ENCODE assay signal across 9 cellular contexts in genomic region chr2:219362524-219363164, GRCh38. TPM values are rescaled to one million over a fixed set of nuclear protein-coding genes. Genes with fewer than 3 reads are reported as not detected.
DNase-seq lines count a peak whose midpoint lies in the region; TF ChIP-seq lines count a peak whose summit lies in the region.
"Had no signal": no experiment of that assay in that cellular context is flagged by ENCODE, and none has a peak within 500 bp of the region (broad histone marks: within the 10 kb centered on the region; RNA-seq: fewer than 3 reads in every experiment).

No MANE protein-coding gene starts in this region.

- H3K4ac ChIP-seq in mesendoderm (ENCODE audit: low read depth, low read length), result no peak overlapping the region

- H3K36me3 ChIP-seq in mesendoderm (ENCODE audit: control insufficient read depth, insufficient read depth, low read length) (no peaks in the 10 kb centered on the region), HAP-1 (replicated peaks) (no peaks in the 10 kb centered on the region)

- DNase-seq in GM12865 (ENCODE audit: low read depth) (peak; percentile 76), GOT3 (lab: John Stamatoyannopoulos, UW) (peak; percentile 56), LHCN-M2 (ENCODE audit: low read depth) (peak; percentile 97), anterior cingulate cortex (lab: John Stamatoyannopoulos, UW) (peak in 31 of 58 donors; percentile 2 to 77 (median 32)), mesendoderm (peak; percentile 47), HAP-1 (ENCODE audit: low spot score in 2 of 2) (no peak), cerebellar cortex (ENCODE audit: low spot score) (no peak), OCI-M2 (lab: John Stamatoyannopoulos, UW; ENCODE audit: unreplicated experiment) (no peak)

- H3K56ac ChIP-seq in mesendoderm (ENCODE audit: low read length), result no peak overlapping the region

- no peak overlapping the region for H2AK5ac ChIP-seq in mesendoderm (ENCODE audit: low read length)

- WGBS in mesendoderm (ENCODE audit: extremely low coverage, insufficient coverage, low lambda C conversion rate), result no CpG with 5 or more reads among the region's 3 CpGs

- H3K27me3 ChIP-seq in mesendoderm (ENCODE audit: insufficient read depth, low read length, poor library complexity) (peaks cover 20% of the 10 kb centered on the region), HAP-1 (ENCODE audit: low read depth) (peaks cover 29% of the 10 kb centered on the region)

- no peak overlapping the region for H4K5ac ChIP-seq in mesendoderm (ENCODE audit: low read length)

- H3K23ac ChIP-seq in mesendoderm (ENCODE audit: low read length), result no peak overlapping the region

- H3K79me2 ChIP-seq in mesendoderm (ENCODE audit: control insufficient read depth, insufficient read depth, low read length), result no peaks in the 10 kb centered on the region

- H3K18ac ChIP-seq in mesendoderm (ENCODE audit: low read length), result no peak overlapping the region

- no peak overlapping the region for H3K27ac ChIP-seq in mesendoderm (ENCODE audit: low read depth, low read length)
- H3K27ac ChIP-seq: tibial nerve had no signal

- H3K4me1 ChIP-seq in mesendoderm (ENCODE audit: control insufficient read depth, low read depth, low read length), result no peaks in the 10 kb centered on the region
- H3K4me1 ChIP-seq in HAP-1, result no peaks in the 10 kb centered on the region

- no peak overlapping the region for H3K4me3 ChIP-seq in GM12865 (ENCODE audit: low read depth, low read length)
- H3K4me3 ChIP-seq in mesendoderm (ENCODE audit: low read length), result no peak overlapping the region
- H3K4me3 ChIP-seq in HAP-1, result no peak overlapping the region
- H3K4me3 ChIP-seq: tibial nerve had no signal

- no peak for TF ChIP-seq CTCF in GM12865 (IDR thresholded peaks at IDR 0.05; ENCODE audit: insufficient read depth, low read depth, low read length, missing control alignments)

- H3K9ac ChIP-seq in mesendoderm (ENCODE audit: low read length), result no peak overlapping the region

- no peak overlapping the region for H3K4me2 ChIP-seq in mesendoderm (ENCODE audit: low read length)

- no peak overlapping the region for H4K8ac ChIP-seq in mesendoderm (ENCODE audit: low read depth, low read length)

- no peak overlapping the region for H2BK5ac ChIP-seq in mesendoderm (ENCODE audit: low read length)

- in situ Hi-C loops in HAP-1 (cut with MboI; ENCODE audit: low sequenced_read_pairs), result no loop called here

- no peaks in the 10 kb centered on the region for H3K79me1 ChIP-seq in mesendoderm (ENCODE audit: low read length)

- no peak overlapping the region for H2BK15ac ChIP-seq in mesendoderm (replicated peaks; ENCODE audit: low read depth)

- no peaks in the 10 kb centered on the region for H3K9me3 ChIP-seq in HAP-1
- H3K9me3 ChIP-seq: tibial nerve had no signal

- no peak overlapping the region for H2BK120ac ChIP-seq in mesendoderm (ENCODE audit: low read depth, low read length)

RNA-seq across cellular contexts. Expression of gene DNPEP, which starts 25.1 kb away (rescaled TPM):
- total RNA-seq in LHCN-M2 (2014; rRNA removed), result 55.0 and 63.7 TPM in 2 replicates
- 74.0 TPM for polyA plus RNA-seq in LHCN-M2 (2012)
- polyA plus RNA-seq in mesendoderm (2013, experiment 1 of 2), result 49.5 TPM
- polyA plus RNA-seq in mesendoderm (2013, experiment 2 of 2), result 50.4 TPM

RNA-seq across cellular contexts. Expression of gene RESP18, which starts 30.1 kb away (rescaled TPM):
- not detected in 2 replicates for total RNA-seq in LHCN-M2 (2014; rRNA removed)
- polyA plus RNA-seq in LHCN-M2 (2012), result not detected
- polyA plus RNA-seq in mesendoderm (2013, experiment 1 of 2), result not detected
- polyA plus RNA-seq in mesendoderm (2013, experiment 2 of 2), result not detected
- total RNA-seq: tibial nerve had no signal

RNA-seq across cellular contexts. Expression of gene PTPRN, which starts 53.4 kb away (rescaled TPM):
- total RNA-seq in LHCN-M2 (2014; rRNA removed), result 1.5 and 2.8 TPM in 2 replicates
- 1.1 TPM for polyA plus RNA-seq in LHCN-M2 (2012)
- 1.7 TPM for polyA plus RNA-seq in mesendoderm (2013, experiment 1 of 2)
- 1.9 TPM for polyA plus RNA-seq in mesendoderm (2013, experiment 2 of 2)
- total RNA-seq: tibial nerve had no signal

RNA-seq across cellular contexts. Expression of gene DES, which starts 55.5 kb away (rescaled TPM):
- total RNA-seq in LHCN-M2 (2014; rRNA removed), result 863 and 1,551 TPM in 2 replicates
- 1,873 TPM for polyA plus RNA-seq in LHCN-M2 (2012)
- polyA plus RNA-seq in mesendoderm (2013, experiment 1 of 2), result 3.5 TPM
- 3.2 TPM for polyA plus RNA-seq in mesendoderm (2013, experiment 2 of 2)

Comparison
In these comparisons a context has a peak if more than half of its experiments do, and no peak if none do; other contexts are left out.
1. DNase-seq: peak in GM12865 (single experiment), GOT3 (single experiment), LHCN-M2 (single experiment), anterior cingulate cortex (31 of 58) and mesendoderm (single experiment); none in HAP-1 (0 of 2), cerebellar cortex (single experiment) and OCI-M2 (single experiment).